ENCODE assay signal across 2 cellular contexts in genomic region chr4:6621556-6621927, GRCh38.
TF ChIP-seq lines count a peak whose summit lies in the region.

No MANE protein-coding gene starts in this region.

TF ChIP-seq in SK-N-SH, 30 proteins besides CTCF, POLR2A, EP300 and RAD21 (continued from another document):
- TF ChIP-seq SIN3A (IDR thresholded peaks at IDR 0.05; ENCODE audit: borderline replicate concordance, low read depth, low read length) (no peak), NRF1 (IDR thresholded peaks at IDR 0.05; ENCODE audit: low read depth, low read length) (no peak), TEAD4 (IDR thresholded peaks at IDR 0.05; ENCODE audit: borderline replicate concordance, insufficient read depth) (no peak), USF1 (IDR thresholded peaks at IDR 0.05; ENCODE audit: borderline replicate concordance, low read depth) (no peak)

TF ChIP-seq in SK-N-SH treated with all-trans-retinoic acid at 6 μM for 48 hours, 23 proteins besides CTCF, POLR2A, EP300 and RAD21 (continued from another document):
- no peak for TF ChIP-seq PATZ1 (CRISPR knock-in tag; IDR thresholded peaks at IDR 0.05; ENCODE audit: borderline replicate concordance)
- TF ChIP-seq GLIS3 (CRISPR knock-in tag; IDR thresholded peaks at IDR 0.05): no peak
- no peak for TF ChIP-seq BACH2 (CRISPR knock-in tag; IDR thresholded peaks at IDR 0.05; ENCODE audit: borderline replicate concordance)
- no peak for TF ChIP-seq TSHZ2 (CRISPR knock-in tag; IDR thresholded peaks at IDR 0.05)
- no peak for TF ChIP-seq TCF4 (CRISPR knock-in tag; IDR thresholded peaks at IDR 0.05; ENCODE audit: borderline replicate concordance)
- no peak for TF ChIP-seq OSR1 (CRISPR knock-in tag; IDR thresholded peaks at IDR 0.05)
- no peak for TF ChIP-seq CSRNP3 (CRISPR knock-in tag; IDR thresholded peaks at IDR 0.05)
- TF ChIP-seq ZC3H10 (CRISPR knock-in tag; IDR thresholded peaks at IDR 0.05): no peak
- no peak for TF ChIP-seq TOX (CRISPR knock-in tag; IDR thresholded peaks at IDR 0.05; ENCODE audit: borderline replicate concordance)
